In genomic region chr16:86547286-86547685, GRCh38 we compare ENCODE assay signal across 25 cellular contexts. TPM values are rescaled to one million over a fixed set of nuclear protein-coding genes. Genes with fewer than 3 reads are reported as not detected.
DNase-seq lines count a peak whose midpoint lies in the region; ATAC-seq and TF ChIP-seq lines count a peak whose summit lies in the region.
"Had no signal": no experiment of that assay in that cellular context is flagged by ENCODE, and none has a peak within 500 bp of the region (broad histone marks: within the 10 kb centered on the region; RNA-seq: fewer than 3 reads in every experiment).

No MANE protein-coding gene starts in this region.

- CTCF ChIA-PET in activated CD4-positive, alpha-beta T cell treated with anti-CD3 and anti-CD28 coated beads for 36 hours (lab: Charles Lee), result no interaction called here

- H2BK12ac ChIP-seq in trophoblast cell (ENCODE audit: low read length), result no peak overlapping the region

- H3K4me3 Mint-ChIP-seq in activated CD4-positive, alpha-beta T cell treated with anti-CD3 and anti-CD28 coated beads for 36 hours, result no peak overlapping the region
- H3K4me3 Mint-ChIP-seq: CD14-positive monocyte; CD4-positive, alpha-beta memory T cell; CD4-positive, CD25-positive, alpha-beta regulatory T cell; CD8-positive, alpha-beta memory T cell had no signal

- H4K8ac ChIP-seq in trophoblast cell (ENCODE audit: low read depth, low read length), result no peak overlapping the region

- H3K4me3 ChIP-seq in osteoblast (ENCODE audit: insufficient read depth, low read length), result no peak overlapping the region
- H3K4me3 ChIP-seq in sigmoid colon, result no peak overlapping the region
- no peak overlapping the region for H3K4me3 ChIP-seq in trophoblast cell (ENCODE audit: low read depth, low read length)
- H3K4me3 ChIP-seq: BLaER1, GM12878 had no signal

- no peak overlapping the region for H3K4me2 ChIP-seq in osteoblast (ENCODE audit: insufficient read depth, low read length)
- no peak overlapping the region for H3K4me2 ChIP-seq in trophoblast cell (ENCODE audit: low read length)
- H3K4me2 ChIP-seq: BLaER1 had no signal

- TF ChIP-seq EP300 in sigmoid colon (IDR thresholded peaks at IDR 0.05), result no peak

- 96 to 97% methylated on average over 11 of the region's 11 CpGs for WGBS in sigmoid colon, 2 donors
- no CpG with 5 or more reads among the region's 11 CpGs for WGBS in trophoblast cell (ENCODE audit: extremely low coverage, insufficient coverage, insufficient read length)

- peak; percentile 3 for DNase-seq in osteoblast (ENCODE audit: insufficient read length, low spot score, missing footprints)
- peak; percentile 57 for DNase-seq in sigmoid colon
- DNase-seq in activated CD4-positive, alpha-beta T cell treated with anti-CD3 and anti-CD28 coated beads for 36 hours, result no peak
- DNase-seq in trophoblast cell, result no peak
- DNase-seq: 8988T; ACHN; BE2C; C1 segment of cervical spinal cord; CD4-positive, alpha-beta memory T cell; CD4-positive, CD25-positive, alpha-beta regulatory T cell; CD8-positive, alpha-beta memory T cell; COR-L47; DMS 273 treated with DMSO at 0.1 percent for 48 hours; DMS153; DMS53; DMS79; DND-41; EL; GDM1 had no signal

- no peak overlapping the region for H3K27ac ChIP-seq in osteoblast (ENCODE audit: low read depth, low read length)
- H3K27ac ChIP-seq in sigmoid colon, result no peak overlapping the region
- H3K27ac ChIP-seq in trophoblast cell (ENCODE audit: low read depth, low read length), result no peak overlapping the region
- H3K27ac ChIP-seq: BLaER1 had no signal

- H3K9me3 ChIP-seq in osteoblast (ENCODE audit: low read depth, low read length) (no peaks in the 10 kb centered on the region), sigmoid colon (no peaks in the 10 kb centered on the region), trophoblast cell (ENCODE audit: insufficient read depth, low read depth, low read length) (no peaks in the 10 kb centered on the region)
- H3K9me3 ChIP-seq: BE2C, BLaER1 had no signal

- no peak for ATAC-seq in SK-N-SH treated with all-trans-retinoic acid at 6 μM for 48 hours
- no peak for ATAC-seq in activated CD4-positive, alpha-beta T cell treated with anti-CD3 and anti-CD28 coated beads for 36 hours
- ATAC-seq: GM12878 had no signal

- no peak overlapping the region for H4K12ac ChIP-seq in trophoblast cell (ENCODE audit: low read depth, low read length)

- no peak overlapping the region for H3K27ac Mint-ChIP-seq in activated CD4-positive, alpha-beta T cell treated with anti-CD3 and anti-CD28 coated beads for 36 hours
- H3K27ac Mint-ChIP-seq: CD14-positive monocyte; CD4-positive, CD25-positive, alpha-beta regulatory T cell; CD8-positive, alpha-beta memory T cell had no signal

- no peak overlapping the region for H4K91ac ChIP-seq in trophoblast cell (ENCODE audit: low read depth, low read length)

- no peak overlapping the region for H3K9ac ChIP-seq in trophoblast cell (ENCODE audit: low read length)
- H3K9ac ChIP-seq: BLaER1 had no signal

- peaks cover 10% of the 10 kb centered on the region for H3K4me1 Mint-ChIP-seq in activated CD4-positive, alpha-beta T cell treated with anti-CD3 and anti-CD28 coated beads for 36 hours
- H3K4me1 Mint-ChIP-seq: CD14-positive monocyte had no signal

- no peak overlapping the region for H2AFZ ChIP-seq in osteoblast (ENCODE audit: low read length)
- H2AFZ ChIP-seq in trophoblast cell (ENCODE audit: insufficient read depth, low read length, poor library complexity), result no peak overlapping the region

- no peaks in the 10 kb centered on the region for H3K9me3 Mint-ChIP-seq in activated CD4-positive, alpha-beta T cell treated with anti-CD3 and anti-CD28 coated beads for 36 hours (ENCODE audit: low read depth)
- H3K9me3 Mint-ChIP-seq: CD14-positive monocyte; CD4-positive, alpha-beta memory T cell; CD4-positive, CD25-positive, alpha-beta regulatory T cell; CD8-positive, alpha-beta memory T cell had no signal

- H3K18ac ChIP-seq in trophoblast cell (ENCODE audit: low read length), result no peak overlapping the region

- H2BK120ac ChIP-seq in trophoblast cell (ENCODE audit: insufficient read depth, low read length, poor library complexity), result no peak overlapping the region

- H3K79me1 ChIP-seq in trophoblast cell (ENCODE audit: low read length), result no peaks in the 10 kb centered on the region

- H3K27me3 Mint-ChIP-seq in activated CD4-positive, alpha-beta T cell treated with anti-CD3 and anti-CD28 coated beads for 36 hours, result no peaks in the 10 kb centered on the region
- H3K27me3 Mint-ChIP-seq: CD4-positive, alpha-beta memory T cell; CD4-positive, CD25-positive, alpha-beta regulatory T cell; CD8-positive, alpha-beta memory T cell had no signal

- H4K20me1 ChIP-seq in osteoblast (ENCODE audit: insufficient read depth, low read length), result peaks cover 5% of the 10 kb centered on the region

- H2BK5ac ChIP-seq in trophoblast cell (ENCODE audit: low read depth, low read length, poor library complexity), result no peak overlapping the region

- POLR2A ChIA-PET in activated CD4-positive, alpha-beta T cell treated with anti-CD3 and anti-CD28 coated beads for 36 hours (lab: Charles Lee), result no interaction called here

- TF ChIP-seq CTCF in osteoblast (IDR thresholded peaks at IDR 0.05; ENCODE audit: extremely low read depth, low read depth, low read length) (no peak), sigmoid colon (IDR thresholded peaks at IDR 0.05) (no peak)

- no peak for TF ChIP-seq POLR2A in sigmoid colon (IDR thresholded peaks at IDR 0.05)

- H3K4ac ChIP-seq in trophoblast cell (ENCODE audit: low read depth, low read length), result no peak overlapping the region

- intact Hi-C loops in sigmoid colon (cut with DNase I), result no loop called here
- intact Hi-C loops in activated CD4-positive, alpha-beta T cell treated with anti-CD3 and anti-CD28 coated beads for 36 hours (cut with DNase I, micrococcal nuclease), result no loop called here

- peaks cover 38% of the 10 kb centered on the region for H3K36me3 Mint-ChIP-seq in activated CD4-positive, alpha-beta T cell treated with anti-CD3 and anti-CD28 coated beads for 36 hours (ENCODE audit: low read depth)

- H3K23ac ChIP-seq in trophoblast cell (ENCODE audit: low read length), result no peak overlapping the region

- H3K36me3 ChIP-seq in osteoblast (ENCODE audit: insufficient read depth, low read length), result peaks cover 62% of the 10 kb centered on the region
- peaks cover 0 to 89% (median 27%) of the 10 kb centered on the region in 4 donors for H3K36me3 ChIP-seq in sigmoid colon
- H3K36me3 ChIP-seq in trophoblast cell (ENCODE audit: control insufficient read depth in 1 of 2, insufficient read depth in 2 of 2, low read length in 2 of 2), result peaks cover 18 to 39% of the 10 kb centered on the region in 2 experiments

- H2AK5ac ChIP-seq in trophoblast cell (ENCODE audit: low read length), result no peak overlapping the region

- H3K14ac ChIP-seq in trophoblast cell (ENCODE audit: low read length), result no peak overlapping the region

- H3K79me2 ChIP-seq in osteoblast (ENCODE audit: insufficient read depth, low read length), result peaks cover 4% of the 10 kb centered on the region
- H3K79me2 ChIP-seq in trophoblast cell (ENCODE audit: control insufficient read depth, insufficient read depth, low read length, poor library complexity), result no peaks in the 10 kb centered on the region

- no peaks in the 10 kb centered on the region for H3K4me1 ChIP-seq in osteoblast (ENCODE audit: insufficient read depth, low read length)
- H3K4me1 ChIP-seq in sigmoid colon, result no peaks in the 10 kb centered on the region
- peaks cover 0 to 3% of the 10 kb centered on the region in 2 experiments for H3K4me1 ChIP-seq in trophoblast cell (ENCODE audit: control insufficient read depth in 1 of 2, insufficient read depth in 2 of 2, low read length in 2 of 2)
- H3K4me1 ChIP-seq: BE2C had no signal

- H3K27me3 ChIP-seq in osteoblast (ENCODE audit: insufficient read depth, low read length), result no peaks in the 10 kb centered on the region
- no peaks in the 10 kb centered on the region for H3K27me3 ChIP-seq in sigmoid colon
- no peaks in the 10 kb centered on the region for H3K27me3 ChIP-seq in trophoblast cell (ENCODE audit: insufficient read depth, low read length)
- H3K27me3 ChIP-seq: BE2C, BLaER1 had no signal

TF ChIP-seq in SK-N-SH treated with all-trans-retinoic acid at 6 μM for 48 hours, 23 proteins besides CTCF, POLR2A, EP300 and RAD21 (continues in another document):
- TF ChIP-seq ISL1 (CRISPR knock-in tag; IDR thresholded peaks at IDR 0.05) (no peak), ZNF8 (CRISPR knock-in tag; IDR thresholded peaks at IDR 0.05) (no peak), CREB5 (CRISPR knock-in tag; IDR thresholded peaks at IDR 0.05; ENCODE audit: low read depth) (no peak), ZFP30 (CRISPR knock-in tag; IDR thresholded peaks at IDR 0.05) (no peak)

RNA-seq across cellular contexts. Expression of gene MTHFSD, which starts 7.7 kb away (rescaled TPM):
- total RNA-seq in osteoblast (18.5 and 20.3 TPM in 2 replicates), sigmoid colon (10 to 100 TPM; 10.7 to 18.8 (median 11.9) TPM)
- 10 to 100 TPM in 1 of 3 donors, 1 to 10 TPM in 2; 5.5 to 12.9 (median 6.6) TPM for polyA plus RNA-seq in sigmoid colon
- total RNA-seq in activated CD4-positive, alpha-beta T cell treated with anti-CD3 and anti-CD28 coated beads for 36 hours, result 10 to 100 TPM; 21.2 to 22.1 TPM
- polyA plus RNA-seq in trophoblast cell (2013), result 9.5 and 9.8 TPM in 2 replicates

RNA-seq across cellular contexts. Expression of gene FOXC2, which starts 19.3 kb away (rescaled TPM):
- total RNA-seq in osteoblast (2.2 and 2.4 TPM in 2 replicates), sigmoid colon (under 1 TPM; under 0.01 to 0.81 (median 0.39) TPM)
- under 1 TPM in 2 of 3 donors, not detected in 1; 0.25 to 0.60 TPM for polyA plus RNA-seq in sigmoid colon
- total RNA-seq in activated CD4-positive, alpha-beta T cell treated with anti-CD3 and anti-CD28 coated beads for 36 hours, result not detected
- 1.2 TPM in 2 replicates for polyA plus RNA-seq in trophoblast cell (2013)
- total RNA-seq: CD4-positive, alpha-beta memory T cell; CD4-positive, CD25-positive, alpha-beta regulatory T cell; CD8-positive, alpha-beta memory T cell; GM12878 had no signal
- polyA plus RNA-seq: CD14-positive monocyte; CD4-positive, alpha-beta memory T cell; CD4-positive, CD25-positive, alpha-beta regulatory T cell; CD8-positive, alpha-beta memory T cell; GM12878 had no signal

RNA-seq across cellular contexts. Expression of gene FOXL1, which starts 31.1 kb away (rescaled TPM):
- total RNA-seq in osteoblast (2.5 and 3.2 TPM in 2 replicates), sigmoid colon (under 1 TPM in 3 of 4 donors, not detected in 1; 0.14 to 0.36 (median 0.28) TPM)
- 1 to 10 TPM in 1 of 3 donors, under 1 TPM in 2; 0.60 to 1.6 (median 0.80) TPM for polyA plus RNA-seq in sigmoid colon
- not detected for total RNA-seq in activated CD4-positive, alpha-beta T cell treated with anti-CD3 and anti-CD28 coated beads for 36 hours
- 0.62 and 0.64 TPM in 2 replicates for polyA plus RNA-seq in trophoblast cell (2013)
- total RNA-seq: CD4-positive, alpha-beta memory T cell; CD4-positive, CD25-positive, alpha-beta regulatory T cell; CD8-positive, alpha-beta memory T cell; GM12878 had no signal
- polyA plus RNA-seq: CD14-positive monocyte; CD4-positive, alpha-beta memory T cell; CD4-positive, CD25-positive, alpha-beta regulatory T cell; CD8-positive, alpha-beta memory T cell had no signal

RNA-seq across cellular contexts. Expression of gene FOXF1, which starts 37.0 kb away (rescaled TPM):
- total RNA-seq in osteoblast, result not detected in 2 replicates
- 10 to 100 TPM; 44.6 to 74.2 (median 59.3) TPM for total RNA-seq in sigmoid colon
- polyA plus RNA-seq in sigmoid colon, result 1 to 10 TPM; 2.5 to 8.5 (median 4.8) TPM
- total RNA-seq in activated CD4-positive, alpha-beta T cell treated with anti-CD3 and anti-CD28 coated beads for 36 hours, result not detected
- 0.08 and 0.11 TPM in 2 replicates for polyA plus RNA-seq in trophoblast cell (2013)
- total RNA-seq: A673; CD4-positive, alpha-beta memory T cell; CD4-positive, CD25-positive, alpha-beta regulatory T cell; CD8-positive, alpha-beta memory T cell; G401; GM12878 had no signal
- polyA plus RNA-seq: CD14-positive monocyte; CD4-positive, alpha-beta memory T cell; CD4-positive, CD25-positive, alpha-beta regulatory T cell; CD8-positive, alpha-beta memory T cell had no signal

Comparison
In these comparisons a context has a peak if more than half of its experiments do, and no peak if none do; other contexts are left out.
1. DNase-seq: peak in osteoblast (single experiment) and sigmoid colon (single experiment); none in activated CD4-positive, alpha-beta T cell treated with anti-CD3 and anti-CD28 coated beads for 36 hours (single experiment) and trophoblast cell (0 of 2).